In the genomic region with DNA sequence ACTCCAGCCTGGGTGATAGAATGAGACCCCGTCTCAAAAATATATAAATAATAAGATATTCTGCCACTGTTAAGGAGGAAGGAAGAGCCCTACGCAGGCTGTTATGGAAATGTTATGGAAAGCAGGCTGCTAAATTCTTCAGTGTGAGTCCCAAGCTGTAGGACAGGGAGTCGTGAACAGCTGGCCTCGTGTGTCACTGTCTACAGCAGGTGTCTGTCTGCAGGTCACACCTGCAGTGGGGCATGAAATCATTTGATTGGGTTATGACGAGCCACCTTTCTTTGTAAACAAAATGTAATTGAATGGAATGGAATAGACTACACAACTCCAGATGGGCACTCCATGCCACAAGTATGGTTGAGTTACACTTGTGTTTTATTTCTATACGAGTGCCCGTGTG, we compare ENCODE assay signal across 18 cellular contexts. TPM values are rescaled to one million over a fixed set of nuclear protein-coding genes. Genes with fewer than 3 reads are reported as not detected.
A peak's percentile ranks its signal among the peaks of the same experiment; 100 is the strongest.
DNase-seq lines count a peak whose midpoint lies in the region; ATAC-seq and TF ChIP-seq lines count a peak whose summit lies in the region.
"Had no signal": no experiment of that assay in that cellular context is flagged by ENCODE, and none has a peak within 500 bp of the region (broad histone marks: within the 10 kb centered on the region; RNA-seq: fewer than 3 reads in every experiment).

No MANE protein-coding gene starts in this region.

- peaks cover 15% of the 10 kb centered on the region for H3K4me1 Mint-ChIP-seq in stimulated activated memory B cell treated with anti-CD40 and anti-IgM and Interleukin-4, amounts not matched to agents 10 μg/mL and 1 μg/mL and 100 μg/mL, for 72 hours

- DNase-seq in NCI-H146 treated with DMSO at 0.1 percent for 48 hours (lab: John Stamatoyannopoulos, UW; ENCODE audit: unreplicated experiment) (peak; percentile 88), NCI-H526 (lab: John Stamatoyannopoulos, UW) (peak; percentile 94 to 95), mucosa of descending colon (peak in 1 of 3 donors; percentile 16), left lung (no peak)
- no peak for DNase-seq in effector CD4-positive, alpha-beta T cell
- DNase-seq: activated gamma-delta T cell treated with Interleukin-2 at 50 U/mL for 16 hours, AML-193, foreskin fibroblast, naive B cell, NCI-H1436, psoas muscle had no signal

- no peaks in the 10 kb centered on the region for H3K79me2 ChIP-seq in DOHH2 (ENCODE audit: control insufficient read depth, low read length)

- ATAC-seq in mucosa of descending colon (peak; percentile 32), left lung (no peak), HG02885 (IDR thresholded peaks at IDR 0.05; ENCODE audit: poor library complexity, unreplicated experiment) (no peak)
- no peak for ATAC-seq in stimulated activated memory B cell treated with anti-CD40 and anti-IgM and Interleukin-4, amounts not matched to agents 10 μg/mL and 1 μg/mL and 100 μg/mL, for 72 hours
- ATAC-seq: psoas muscle had no signal

- TF ChIP-seq CTCF in DOHH2 (IDR thresholded peaks at IDR 0.05; ENCODE audit: low read depth, low read length, poor library complexity, severe bottlenecking) (no peak), mucosa of descending colon (IDR thresholded peaks at IDR 0.05) (no peak), left lung (IDR thresholded peaks at IDR 0.05) (no peak)

- H3K4me3 ChIP-seq in DOHH2 (ENCODE audit: low read length): peak overlapping the region; percentile 23
- no peak overlapping the region for H3K4me3 ChIP-seq in mucosa of descending colon
- no peak overlapping the region for H3K4me3 ChIP-seq in left lung
- H3K4me3 ChIP-seq: psoas muscle, smooth muscle cell, thoracic aorta had no signal

- no peaks in the 10 kb centered on the region for H3K9me3 ChIP-seq in DOHH2 (ENCODE audit: control insufficient read depth, insufficient read depth, low read length)
- H3K9me3 ChIP-seq in mucosa of descending colon: no peaks in the 10 kb centered on the region
- H3K9me3 ChIP-seq in left lung: no peaks in the 10 kb centered on the region
- H3K9me3 ChIP-seq: psoas muscle, thoracic aorta had no signal

- no peaks in the 10 kb centered on the region for H4K20me1 ChIP-seq in DOHH2 (ENCODE audit: control insufficient read depth, insufficient read depth, low read depth, low read length)

- H3K4me1 ChIP-seq in DOHH2 (ENCODE audit: control insufficient read depth, low read length) (peaks cover 54% of the 10 kb centered on the region), mucosa of descending colon (ENCODE audit: low read depth) (peaks cover 15% of the 10 kb centered on the region), left lung (peaks cover 6 to 59% of the 10 kb centered on the region in 2 donors)
- H3K4me1 ChIP-seq: psoas muscle had no signal

- no peak overlapping the region for H3K27ac Mint-ChIP-seq in stimulated activated memory B cell treated with anti-CD40 and anti-IgM and Interleukin-4, amounts not matched to agents 10 μg/mL and 1 μg/mL and 100 μg/mL, for 72 hours
- H3K27ac Mint-ChIP-seq: T-helper 2 cell treated with Interferon-gamma antibody and Interleukin-4, amounts not matched to agents 5 μg/mL and 100 μg/mL, for 36 hours had no signal

- H3K27ac ChIP-seq in DOHH2 (ENCODE audit: low read depth, low read length): peak overlapping the region; percentile 89
- H3K27ac ChIP-seq in left lung: no peak overlapping the region
- H3K27ac ChIP-seq: KMS-11, psoas muscle, thoracic aorta had no signal

- peaks cover 2% of the 10 kb centered on the region; the same call in 1 of the 2 replicates for H3K36me3 ChIP-seq in DOHH2 (ENCODE audit: control insufficient read depth, low read length)
- H3K36me3 ChIP-seq in mucosa of descending colon (ENCODE audit: low read depth): no peaks in the 10 kb centered on the region
- no peaks in the 10 kb centered on the region for H3K36me3 ChIP-seq in left lung
- H3K36me3 ChIP-seq: thoracic aorta had no signal

- no peak overlapping the region for H3K4me3 Mint-ChIP-seq in stimulated activated memory B cell treated with anti-CD40 and anti-IgM and Interleukin-4, amounts not matched to agents 10 μg/mL and 1 μg/mL and 100 μg/mL, for 72 hours
- H3K4me3 Mint-ChIP-seq: naive B cell; T-helper 2 cell treated with Interferon-gamma antibody and Interleukin-4, amounts not matched to agents 5 μg/mL and 100 μg/mL, for 36 hours had no signal

- H3K9me2 ChIP-seq in DOHH2 (replicated peaks; ENCODE audit: control insufficient read depth, low read length): no peaks in the 10 kb centered on the region

- H3K36me3 Mint-ChIP-seq in stimulated activated memory B cell treated with anti-CD40 and anti-IgM and Interleukin-4, amounts not matched to agents 10 μg/mL and 1 μg/mL and 100 μg/mL, for 72 hours: no peaks in the 10 kb centered on the region
- H3K36me3 Mint-ChIP-seq: naive B cell had no signal

- H3K4me2 ChIP-seq in DOHH2 (ENCODE audit: low read length): peak overlapping the region; percentile 76
- H3K4me2 ChIP-seq: KMS-11, smooth muscle cell had no signal

- no peaks in the 10 kb centered on the region for H3K27me3 Mint-ChIP-seq in stimulated activated memory B cell treated with anti-CD40 and anti-IgM and Interleukin-4, amounts not matched to agents 10 μg/mL and 1 μg/mL and 100 μg/mL, for 72 hours

- H3K27me3 ChIP-seq in DOHH2 (ENCODE audit: control insufficient read depth, low read length) (no peaks in the 10 kb centered on the region), left lung (no peaks in the 10 kb centered on the region)

- H3K9me3 Mint-ChIP-seq in stimulated activated memory B cell treated with anti-CD40 and anti-IgM and Interleukin-4, amounts not matched to agents 10 μg/mL and 1 μg/mL and 100 μg/mL, for 72 hours: no peaks in the 10 kb centered on the region
- H3K9me3 Mint-ChIP-seq: naive B cell; T-helper 2 cell treated with Interferon-gamma antibody and Interleukin-4, amounts not matched to agents 5 μg/mL and 100 μg/mL, for 36 hours had no signal

- peaks cover 12% of the 10 kb centered on the region; the same call in 1 of the 2 replicates for H3F3A ChIP-seq in DOHH2 (ENCODE audit: control insufficient read depth, insufficient read depth)

- intact Hi-C loops in mucosa of descending colon (cut with DNase I, micrococcal nuclease) (no loop called here), left lung (cut with DNase I) (no loop called here)

RNA-seq across cellular contexts. Expression of gene LITAF, which starts 15.6 kb away (rescaled TPM):
- 100 to 1,000 TPM; 140 to 308 (median 246) TPM for total RNA-seq in mucosa of descending colon
- 100 to 1,000 TPM; 125 to 277 TPM for total RNA-seq in left lung

Comparison
In these comparisons a context has a peak if more than half of its experiments do, and no peak if none do; other contexts are left out.
1. DNase-seq: peak in NCI-H146 treated with DMSO at 0.1 percent for 48 hours (single experiment) and NCI-H526 (2 of 2); none in left lung (0 of 2) and effector CD4-positive, alpha-beta T cell (single experiment).